ENCODE assay signal across 8 cellular contexts in the genomic region with DNA sequence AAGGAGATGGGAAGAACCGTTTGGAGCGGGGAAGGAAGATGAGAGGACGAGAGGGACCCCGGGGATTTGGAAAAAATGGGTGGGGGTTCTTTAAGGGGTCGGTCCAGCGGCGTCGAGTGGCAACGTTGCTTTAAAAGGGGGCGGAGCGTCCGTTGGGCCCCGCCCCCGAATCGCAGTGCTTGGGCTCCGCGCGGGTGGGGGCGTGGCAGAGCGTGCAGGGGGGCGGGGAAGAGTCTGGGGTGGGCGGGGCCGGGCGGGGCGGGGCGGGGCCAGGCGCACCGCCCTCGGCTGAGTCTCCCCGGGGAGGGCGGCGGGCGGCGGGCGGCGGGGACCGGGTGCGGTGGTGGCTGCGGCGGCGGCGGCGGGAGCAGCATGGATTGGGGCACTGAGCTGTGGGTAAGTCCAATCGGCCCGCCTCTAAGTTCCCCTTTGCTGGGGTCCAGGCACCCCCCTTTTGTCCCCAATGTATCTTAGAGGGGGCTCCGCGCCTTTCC. TPM values are rescaled to one million over a fixed set of nuclear protein-coding genes. Genes with fewer than 3 reads are reported as not detected.
DNase-seq lines count a peak whose midpoint lies in the region; ATAC-seq and TF ChIP-seq lines count a peak whose summit lies in the region.

A gene with protein sequence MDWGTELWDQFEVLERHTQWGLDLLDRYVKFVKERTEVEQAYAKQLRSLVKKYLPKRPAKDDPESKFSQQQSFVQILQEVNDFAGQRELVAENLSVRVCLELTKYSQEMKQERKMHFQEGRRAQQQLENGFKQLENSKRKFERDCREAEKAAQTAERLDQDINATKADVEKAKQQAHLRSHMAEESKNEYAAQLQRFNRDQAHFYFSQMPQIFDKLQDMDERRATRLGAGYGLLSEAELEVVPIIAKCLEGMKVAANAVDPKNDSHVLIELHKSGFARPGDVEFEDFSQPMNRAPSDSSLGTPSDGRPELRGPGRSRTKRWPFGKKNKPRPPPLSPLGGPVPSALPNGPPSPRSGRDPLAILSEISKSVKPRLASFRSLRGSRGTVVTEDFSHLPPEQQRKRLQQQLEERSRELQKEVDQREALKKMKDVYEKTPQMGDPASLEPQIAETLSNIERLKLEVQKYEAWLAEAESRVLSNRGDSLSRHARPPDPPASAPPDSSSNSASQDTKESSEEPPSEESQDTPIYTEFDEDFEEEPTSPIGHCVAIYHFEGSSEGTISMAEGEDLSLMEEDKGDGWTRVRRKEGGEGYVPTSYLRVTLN (plus strand): TSS at position 291 of the 494 bp plus-strand sequence. CDS start 82 bp downstream, at position 373.

- no peak for TF ChIP-seq EP300 in gastroesophageal sphincter (IDR thresholded peaks at IDR 0.05)

- H3K4me1 Mint-ChIP-seq in activated naive CD4-positive, alpha-beta T cell treated with anti-CD3 and anti-CD28 coated beads, Interleukin-2, amount 10 ng/mL, durations not matched to agents 7 days and 5 days: peaks cover 44% of the 10 kb centered on the region

- peak within 1 kb of the TSS; percentile 78 for H3K4me3 ChIP-seq in HUES64 (ENCODE audit: low read length)
- H3K4me3 ChIP-seq in gastroesophageal sphincter: peak within 1 kb of the TSS; percentile 66 to 93
- H3K4me3 ChIP-seq in neuron (ENCODE audit: low read length): peak within 1 kb of the TSS; percentile 57
- H3K4me3 ChIP-seq in stomach smooth muscle (ENCODE audit: low read length in 2 of 2): peak within 1 kb of the TSS; percentile 78 to 88

- peak within 1 kb of the TSS; percentile 74 for H3K27ac ChIP-seq in HUES64 (ENCODE audit: low read depth, low read length)
- peak within 1 kb of the TSS; percentile 84 to 99 (median 92) for H3K27ac ChIP-seq in gastroesophageal sphincter
- peak within 1 kb of the TSS; percentile 97 for H3K27ac ChIP-seq in stomach smooth muscle (ENCODE audit: low read length)

- TF ChIP-seq CTCF in gastroesophageal sphincter (IDR thresholded peaks at IDR 0.05): no peak

- peaks cover 20% of the 10 kb centered on the region for H3K36me3 ChIP-seq in HUES64 (ENCODE audit: insufficient read depth, low read length)
- H3K36me3 ChIP-seq in gastroesophageal sphincter: peaks cover 0 to 25% of the 10 kb centered on the region in 2 donors
- no peaks in the 10 kb centered on the region for H3K36me3 ChIP-seq in neuron (ENCODE audit: insufficient read depth, low read length)
- no peaks in the 10 kb centered on the region for H3K36me3 ChIP-seq in stomach smooth muscle (ENCODE audit: control insufficient read depth in 2 of 2, insufficient read depth in 2 of 2, low read length in 2 of 2)

- H3K27me3 ChIP-seq in HUES64 (ENCODE audit: insufficient read depth, low read length) (no peaks in the 10 kb centered on the region), gastroesophageal sphincter (no peaks in the 10 kb centered on the region), neuron (ENCODE audit: insufficient read depth, low read length) (no peaks in the 10 kb centered on the region), stomach smooth muscle (ENCODE audit: control insufficient read depth in 1 of 2, insufficient read depth in 2 of 2, low read length in 2 of 2) (no peaks in the 10 kb centered on the region)

- 1% methylated on average over 39 of the region's 47 CpGs for WGBS in HUES64
- WGBS in gastroesophageal sphincter (ENCODE audit: low coverage in 1 of 2), 2 donors: 0% methylated on average over 4 to 14 of the region's 47 CpGs

- H3K27me3 Mint-ChIP-seq in activated naive CD4-positive, alpha-beta T cell treated with anti-CD3 and anti-CD28 coated beads, Interleukin-2, amount 10 ng/mL, durations not matched to agents 7 days and 5 days: peaks cover 7% of the 10 kb centered on the region

- H3K9ac ChIP-seq in HUES64 (ENCODE audit: low read depth, low read length) (peak within 1 kb of the TSS; percentile 68), stomach smooth muscle (ENCODE audit: low read length in 2 of 2) (peak within 1 kb of the TSS; percentile 75 to 78)

- DNase-seq in C1 segment of cervical spinal cord (lab: John Stamatoyannopoulos, UW): peak in 12 of 14 donors; percentile 22 to 84 (median 52)
- DNase-seq in SK-N-DZ (ENCODE audit: low spot score): peak; percentile 70
- DNase-seq in activated naive CD4-positive, alpha-beta T cell treated with anti-CD3 and anti-CD28 coated beads, Interleukin-2, amount 10 ng/mL, durations not matched to agents 7 days and 5 days: peak; percentile 82

- peak; percentile 43 to 64 for TF ChIP-seq POLR2A in gastroesophageal sphincter (IDR thresholded peaks at IDR 0.05)

- peak within 1 kb of the TSS; percentile 98 for H3K27ac Mint-ChIP-seq in activated naive CD4-positive, alpha-beta T cell treated with anti-CD3 and anti-CD28 coated beads, Interleukin-2, amount 10 ng/mL, durations not matched to agents 7 days and 5 days

- peak within 1 kb of the TSS; percentile 98 for H3K4me3 Mint-ChIP-seq in activated naive CD4-positive, alpha-beta T cell treated with anti-CD3 and anti-CD28 coated beads, Interleukin-2, amount 10 ng/mL, durations not matched to agents 7 days and 5 days

- H3K9me3 ChIP-seq in HUES64 (ENCODE audit: insufficient read depth, low read depth, low read length): no peaks in the 10 kb centered on the region
- H3K9me3 ChIP-seq in gastroesophageal sphincter: no peaks in the 10 kb centered on the region
- no peaks in the 10 kb centered on the region for H3K9me3 ChIP-seq in neuron (ENCODE audit: low read length)
- H3K9me3 ChIP-seq in stomach smooth muscle (ENCODE audit: control insufficient read depth in 2 of 2, low read length in 2 of 2): no peaks in the 10 kb centered on the region

- CTCF ChIA-PET in activated naive CD4-positive, alpha-beta T cell treated with anti-CD3 and anti-CD28 coated beads, Interleukin-2, amount 10 ng/mL, durations not matched to agents 7 days and 5 days (lab: Charles Lee): interaction anchor here (1.3 to 4.3 kb wide), 4 partner anchors 64 to 223 kb away, joined by 3 to 72 read pairs (median 9); no protein-coding TSS in a partner anchor

- H3K36me3 Mint-ChIP-seq in activated naive CD4-positive, alpha-beta T cell treated with anti-CD3 and anti-CD28 coated beads, Interleukin-2, amount 10 ng/mL, durations not matched to agents 7 days and 5 days: peaks cover 14% of the 10 kb centered on the region

- H2AFZ ChIP-seq in neuron (ENCODE audit: low read depth, low read length): peak within 1 kb of the TSS; percentile 33

- ATAC-seq in gastroesophageal sphincter (peak; percentile 6), GM19397 (IDR thresholded peaks at IDR 0.05; ENCODE audit: unreplicated experiment) (no peak)

- no peaks in the 10 kb centered on the region for H3K9me3 Mint-ChIP-seq in activated naive CD4-positive, alpha-beta T cell treated with anti-CD3 and anti-CD28 coated beads, Interleukin-2, amount 10 ng/mL, durations not matched to agents 7 days and 5 days

- H3K4me1 ChIP-seq in HUES64 (ENCODE audit: insufficient read depth, low read length): peaks cover 46% of the 10 kb centered on the region
- H3K4me1 ChIP-seq in gastroesophageal sphincter: peaks cover 3 to 73% (median 32%) of the 10 kb centered on the region in 3 donors
- peaks cover 47% of the 10 kb centered on the region for H3K4me1 ChIP-seq in neuron (ENCODE audit: insufficient read depth, low read length)
- peaks cover 59% of the 10 kb centered on the region for H3K4me1 ChIP-seq in stomach smooth muscle (ENCODE audit: control insufficient read depth, insufficient read depth, low read length)

RNA-seq across cellular contexts. Expression of the gene that starts here (rescaled TPM):
- polyA plus RNA-seq in HUES64 (2013, experiment 1 of 2): 51.4 TPM
- 55.0 TPM for polyA plus RNA-seq in HUES64 (2013, experiment 2 of 2)
- polyA plus RNA-seq in SK-N-DZ (2014; cell fraction: cytosol; rRNA removed): 10.4 and 42.0 TPM in 2 replicates
- 11.9 and 16.9 TPM in 2 replicates for polyA plus RNA-seq in SK-N-DZ (2014; cell fraction: nucleus; rRNA removed)
- total RNA-seq in gastroesophageal sphincter: 100 to 1,000 TPM in 3 of 4 donors, 10 to 100 TPM in 1; 94.1 to 129 (median 104) TPM
